Comparison of ENCODE assay signal across 1 cellular context in genomic region chr13:43269037-43269476, GRCh38.
TF ChIP-seq lines count a peak whose summit lies in the region.

No MANE protein-coding gene starts in this region.

TF ChIP-seq in SK-N-SH, 30 proteins besides CTCF, POLR2A, EP300 and RAD21 (continued from another document):
- peak; percentile 46 for TF ChIP-seq ZBTB33 (IDR thresholded peaks at IDR 0.05; ENCODE audit: borderline replicate concordance, low read depth)
- no peak for TF ChIP-seq MXI1 (IDR thresholded peaks at IDR 0.05; ENCODE audit: low read depth, low read length)
- no peak for TF ChIP-seq REST (IDR thresholded peaks at IDR 0.05; ENCODE audit: low read depth, low read length)
- TF ChIP-seq FOSL2 (IDR thresholded peaks at IDR 0.05; ENCODE audit: borderline replicate concordance, low read depth): peak; percentile 92
